ENCODE assay signal across 1 cellular context in the genomic region with DNA sequence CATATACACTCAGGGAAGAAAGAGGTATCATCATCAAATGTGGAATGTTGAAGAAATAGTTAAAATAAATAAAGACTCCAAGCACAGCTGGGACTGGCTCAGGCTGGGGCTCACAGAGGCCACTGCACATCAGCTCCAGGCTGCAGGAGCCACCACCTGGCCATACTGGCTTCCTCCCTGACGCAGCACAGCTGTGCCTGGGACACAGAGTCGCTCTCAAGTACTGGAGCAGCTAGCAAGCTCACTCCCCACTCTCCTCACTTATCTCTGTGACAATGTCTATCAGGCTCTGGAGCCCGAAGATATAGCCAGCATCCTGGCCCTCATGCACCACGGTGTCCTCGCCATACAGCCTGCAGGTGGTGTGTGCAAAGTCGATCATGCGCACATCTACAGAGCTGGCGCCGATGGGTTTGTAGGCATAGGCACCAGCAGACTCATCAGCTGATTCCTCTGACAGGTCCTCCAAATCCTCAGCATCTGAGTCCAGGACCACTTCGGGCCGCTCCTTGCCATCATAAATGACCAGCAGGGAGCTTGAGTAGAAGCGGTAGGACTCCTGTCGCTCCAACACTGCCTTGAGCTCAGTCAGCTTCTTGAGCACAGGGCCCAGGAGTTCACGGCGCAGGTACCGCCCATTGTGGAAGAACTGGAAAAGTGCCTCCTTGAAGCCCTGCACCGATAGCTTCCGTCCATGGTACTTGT.
A peak's percentile ranks its signal among the peaks of the same experiment; 100 is the strongest.
TF ChIP-seq lines count a peak whose summit lies in the region.

No MANE protein-coding gene starts in this region.

TF ChIP-seq in HepG2, 621 proteins besides CTCF, POLR2A, EP300 and RAD21:
- TF ChIP-seq, protein P1, sequence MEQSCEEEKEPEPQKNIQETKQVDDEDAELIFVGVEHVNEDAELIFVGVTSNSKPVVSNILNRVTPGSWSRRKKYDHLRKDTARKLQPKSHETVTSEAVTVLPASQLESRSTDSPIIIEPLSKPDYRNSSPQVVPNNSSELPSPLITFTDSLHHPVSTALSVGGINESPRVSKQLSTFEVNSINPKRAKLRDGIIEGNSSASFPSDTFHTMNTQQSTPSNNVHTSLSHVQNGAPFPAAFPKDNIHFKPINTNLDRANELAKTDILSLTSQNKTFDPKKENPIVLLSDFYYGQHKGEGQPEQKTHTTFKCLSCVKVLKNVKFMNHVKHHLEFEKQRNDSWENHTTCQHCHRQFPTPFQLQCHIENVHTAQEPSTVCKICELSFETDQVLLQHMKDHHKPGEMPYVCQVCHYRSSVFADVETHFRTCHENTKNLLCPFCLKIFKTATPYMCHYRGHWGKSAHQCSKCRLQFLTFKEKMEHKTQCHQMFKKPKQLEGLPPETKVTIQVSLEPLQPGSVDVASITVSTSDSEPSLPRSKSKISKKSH (CRISPR knock-in tag; IDR thresholded peaks at IDR 0.05; ENCODE audit: borderline replicate concordance) = no peak
- TF ChIP-seq RFXANK (CRISPR knock-in tag; IDR thresholded peaks at IDR 0.05) (no peak), ZNF777 (CRISPR knock-in tag; IDR thresholded peaks at IDR 0.05) (no peak), POLR2AphosphoS5 (IDR thresholded peaks at IDR 0.05; ENCODE audit: low read depth, low read length) (0 out of 2 replicates have a peak, but pooled peaks have one; percentile 10), ZNF253 (CRISPR knock-in tag; IDR thresholded peaks at IDR 0.05; ENCODE audit: borderline replicate concordance) (no peak), AGO2 (optimal IDR thresholded peaks at IDR 0.05; ENCODE audit: low read depth, low read length) (peak; percentile 65)
- TF ChIP-seq, protein P2, sequence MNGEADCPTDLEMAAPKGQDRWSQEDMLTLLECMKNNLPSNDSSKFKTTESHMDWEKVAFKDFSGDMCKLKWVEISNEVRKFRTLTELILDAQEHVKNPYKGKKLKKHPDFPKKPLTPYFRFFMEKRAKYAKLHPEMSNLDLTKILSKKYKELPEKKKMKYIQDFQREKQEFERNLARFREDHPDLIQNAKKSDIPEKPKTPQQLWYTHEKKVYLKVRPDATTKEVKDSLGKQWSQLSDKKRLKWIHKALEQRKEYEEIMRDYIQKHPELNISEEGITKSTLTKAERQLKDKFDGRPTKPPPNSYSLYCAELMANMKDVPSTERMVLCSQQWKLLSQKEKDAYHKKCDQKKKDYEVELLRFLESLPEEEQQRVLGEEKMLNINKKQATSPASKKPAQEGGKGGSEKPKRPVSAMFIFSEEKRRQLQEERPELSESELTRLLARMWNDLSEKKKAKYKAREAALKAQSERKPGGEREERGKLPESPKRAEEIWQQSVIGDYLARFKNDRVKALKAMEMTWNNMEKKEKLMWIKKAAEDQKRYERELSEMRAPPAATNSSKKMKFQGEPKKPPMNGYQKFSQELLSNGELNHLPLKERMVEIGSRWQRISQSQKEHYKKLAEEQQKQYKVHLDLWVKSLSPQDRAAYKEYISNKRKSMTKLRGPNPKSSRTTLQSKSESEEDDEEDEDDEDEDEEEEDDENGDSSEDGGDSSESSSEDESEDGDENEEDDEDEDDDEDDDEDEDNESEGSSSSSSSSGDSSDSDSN (CRISPR knock-in tag; IDR thresholded peaks at IDR 0.05) = 0 out of 2 replicates have a peak, but pooled peaks have one; percentile 14
- TF ChIP-seq, protein P3, sequence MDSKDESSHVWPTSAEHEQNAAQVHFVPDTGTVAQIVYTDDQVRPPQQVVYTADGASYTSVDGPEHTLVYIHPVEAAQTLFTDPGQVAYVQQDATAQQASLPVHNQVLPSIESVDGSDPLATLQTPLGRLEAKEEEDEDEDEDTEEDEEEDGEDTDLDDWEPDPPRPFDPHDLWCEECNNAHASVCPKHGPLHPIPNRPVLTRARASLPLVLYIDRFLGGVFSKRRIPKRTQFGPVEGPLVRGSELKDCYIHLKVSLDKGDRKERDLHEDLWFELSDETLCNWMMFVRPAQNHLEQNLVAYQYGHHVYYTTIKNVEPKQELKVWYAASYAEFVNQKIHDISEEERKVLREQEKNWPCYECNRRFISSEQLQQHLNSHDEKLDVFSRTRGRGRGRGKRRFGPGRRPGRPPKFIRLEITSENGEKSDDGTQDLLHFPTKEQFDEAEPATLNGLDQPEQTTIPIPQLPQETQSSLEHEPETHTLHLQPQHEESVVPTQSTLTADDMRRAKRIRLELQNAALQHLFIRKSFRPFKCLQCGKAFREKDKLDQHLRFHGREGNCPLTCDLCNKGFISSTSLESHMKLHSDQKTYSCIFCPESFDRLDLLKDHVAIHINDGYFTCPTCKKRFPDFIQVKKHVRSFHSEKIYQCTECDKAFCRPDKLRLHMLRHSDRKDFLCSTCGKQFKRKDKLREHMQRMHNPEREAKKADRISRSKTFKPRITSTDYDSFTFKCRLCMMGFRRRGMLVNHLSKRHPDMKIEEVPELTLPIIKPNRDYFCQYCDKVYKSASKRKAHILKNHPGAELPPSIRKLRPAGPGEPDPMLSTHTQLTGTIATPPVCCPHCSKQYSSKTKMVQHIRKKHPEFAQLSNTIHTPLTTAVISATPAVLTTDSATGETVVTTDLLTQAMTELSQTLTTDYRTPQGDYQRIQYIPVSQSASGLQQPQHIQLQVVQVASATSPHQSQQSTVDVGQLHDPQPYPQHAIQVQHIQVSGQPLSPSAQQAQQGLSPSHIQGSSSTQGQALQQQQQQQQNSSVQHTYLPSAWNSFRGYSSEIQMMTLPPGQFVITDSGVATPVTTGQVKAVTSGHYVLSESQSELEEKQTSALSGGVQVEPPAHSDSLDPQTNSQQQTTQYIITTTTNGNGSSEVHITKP (CRISPR knock-in tag; IDR thresholded peaks at IDR 0.05; ENCODE audit: low read depth) = no peak
- TF ChIP-seq, protein P4, sequence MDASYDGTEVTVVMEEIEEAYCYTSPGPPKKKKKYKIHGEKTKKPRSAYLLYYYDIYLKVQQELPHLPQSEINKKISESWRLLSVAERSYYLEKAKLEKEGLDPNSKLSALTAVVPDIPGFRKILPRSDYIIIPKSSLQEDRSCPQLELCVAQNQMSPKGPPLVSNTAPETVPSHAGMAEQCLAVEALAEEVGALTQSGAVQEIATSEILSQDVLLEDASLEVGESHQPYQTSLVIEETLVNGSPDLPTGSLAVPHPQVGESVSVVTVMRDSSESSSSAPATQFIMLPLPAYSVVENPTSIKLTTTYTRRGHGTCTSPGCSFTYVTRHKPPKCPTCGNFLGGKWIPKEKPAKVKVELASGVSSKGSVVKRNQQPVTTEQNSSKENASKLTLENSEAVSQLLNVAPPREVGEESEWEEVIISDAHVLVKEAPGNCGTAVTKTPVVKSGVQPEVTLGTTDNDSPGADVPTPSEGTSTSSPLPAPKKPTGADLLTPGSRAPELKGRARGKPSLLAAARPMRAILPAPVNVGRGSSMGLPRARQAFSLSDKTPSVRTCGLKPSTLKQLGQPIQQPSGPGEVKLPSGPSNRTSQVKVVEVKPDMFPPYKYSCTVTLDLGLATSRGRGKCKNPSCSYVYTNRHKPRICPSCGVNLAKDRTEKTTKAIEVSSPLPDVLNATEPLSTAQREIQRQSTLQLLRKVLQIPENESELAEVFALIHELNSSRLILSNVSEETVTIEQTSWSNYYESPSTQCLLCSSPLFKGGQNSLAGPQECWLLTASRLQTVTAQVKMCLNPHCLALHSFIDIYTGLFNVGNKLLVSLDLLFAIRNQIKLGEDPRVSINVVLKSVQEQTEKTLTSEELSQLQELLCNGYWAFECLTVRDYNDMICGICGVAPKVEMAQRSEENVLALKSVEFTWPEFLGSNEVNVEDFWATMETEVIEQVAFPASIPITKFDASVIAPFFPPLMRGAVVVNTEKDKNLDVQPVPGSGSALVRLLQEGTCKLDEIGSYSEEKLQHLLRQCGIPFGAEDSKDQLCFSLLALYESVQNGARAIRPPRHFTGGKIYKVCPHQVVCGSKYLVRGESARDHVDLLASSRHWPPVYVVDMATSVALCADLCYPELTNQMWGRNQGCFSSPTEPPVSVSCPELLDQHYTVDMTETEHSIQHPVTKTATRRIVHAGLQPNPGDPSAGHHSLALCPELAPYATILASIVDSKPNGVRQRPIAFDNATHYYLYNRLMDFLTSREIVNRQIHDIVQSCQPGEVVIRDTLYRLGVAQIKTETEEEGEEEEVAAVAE (CRISPR knock-in tag; IDR thresholded peaks at IDR 0.05; ENCODE audit: borderline replicate concordance) = no peak
